ENCODE assay signal across 22 cellular contexts in the genomic region with DNA sequence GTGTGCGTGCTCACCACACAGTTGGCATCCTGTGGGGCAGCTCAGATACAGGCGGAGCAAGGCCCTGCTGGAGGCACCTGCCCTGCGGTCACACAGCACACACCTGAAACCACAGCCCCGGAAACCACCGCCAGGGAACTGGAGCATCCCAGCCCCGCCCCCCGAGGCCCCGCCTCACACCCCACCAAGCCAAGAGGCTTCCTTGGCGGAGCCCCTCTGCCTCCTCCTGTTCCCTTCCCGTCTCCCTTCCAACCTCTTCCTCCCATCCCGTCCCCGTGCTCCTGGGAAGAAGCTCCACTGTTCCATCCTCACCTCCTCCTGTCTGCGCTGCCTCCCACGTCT.
DNase-seq lines count a peak whose midpoint lies in the region; ATAC-seq and TF ChIP-seq lines count a peak whose summit lies in the region.
"Had no signal": no experiment of that assay in that cellular context is flagged by ENCODE, and none has a peak within 500 bp of the region (broad histone marks: within the 10 kb centered on the region; RNA-seq: fewer than 3 reads in every experiment).

No MANE protein-coding gene starts in this region.

- H2AFZ ChIP-seq in osteoblast (ENCODE audit: low read length) = no peak overlapping the region

- POLR2A ChIA-PET in CD8-positive, alpha-beta T cell (lab: Charles Lee) = no interaction called here
- POLR2A ChIA-PET in activated CD4-positive, alpha-beta memory T cell treated with anti-CD3 and anti-CD28 coated beads for 36 hours (lab: Charles Lee) = no interaction called here

- ATAC-seq in CD8-positive, alpha-beta T cell = peak; percentile 78
- ATAC-seq in gastroesophageal sphincter = no peak
- ATAC-seq in GM21576 (IDR thresholded peaks at IDR 0.05; ENCODE audit: unreplicated experiment) = no peak
- ATAC-seq: gastrocnemius medialis, HCT116 had no signal

- no peak overlapping the region for H3K4me3 Mint-ChIP-seq in CD8-positive, alpha-beta T cell
- H3K4me3 Mint-ChIP-seq in activated CD4-positive, alpha-beta memory T cell treated with anti-CD3 and anti-CD28 coated beads for 36 hours = no peak overlapping the region
- H3K4me3 Mint-ChIP-seq: nephron progenitor cell; T-helper 2 cell treated with Interferon-gamma antibody and Interleukin-4, amounts not matched to agents 5 μg/mL and 100 μg/mL, for 36 hours had no signal

- peak overlapping the region in 6 of 11 experiments; percentile 11 to 54 (median 42); a peak in 10 of 22 replicates for H3K4me2 ChIP-seq in BLaER1 treated with 17β-estradiol and CSF1 and Interleukin-3, amounts not matched to agents 10 nM and 100 nM
- H3K4me2 ChIP-seq in osteoblast (ENCODE audit: insufficient read depth, low read length) = no peak overlapping the region
- H3K4me2 ChIP-seq: KMS-11 had no signal

- CTCF ChIA-PET in CD8-positive, alpha-beta T cell (lab: Charles Lee) = no interaction called here
- CTCF ChIA-PET in activated CD4-positive, alpha-beta memory T cell treated with anti-CD3 and anti-CD28 coated beads for 36 hours (lab: Charles Lee) = no interaction called here

- H3K27ac ChIP-seq in BLaER1 treated with 17β-estradiol and CSF1 and Interleukin-3, amounts not matched to agents 10 nM and 100 nM = no peak overlapping the region
- no peak overlapping the region for H3K27ac ChIP-seq in CD8-positive, alpha-beta T cell (ENCODE audit: low read depth, low read length)
- H3K27ac ChIP-seq in gastroesophageal sphincter (peak overlapping the region in 3 of 4 donors; percentile 80 to 92 (median 91)), osteoblast (ENCODE audit: low read depth, low read length) (no peak overlapping the region)
- H3K27ac ChIP-seq: C4-2B, gastrocnemius medialis, KMS-11, tibial artery had no signal

- no peaks in the 10 kb centered on the region for H3K9me3 Mint-ChIP-seq in CD8-positive, alpha-beta T cell
- no peaks in the 10 kb centered on the region for H3K9me3 Mint-ChIP-seq in activated CD4-positive, alpha-beta memory T cell treated with anti-CD3 and anti-CD28 coated beads for 36 hours
- H3K9me3 Mint-ChIP-seq: nephron progenitor cell; T-helper 2 cell treated with Interferon-gamma antibody and Interleukin-4, amounts not matched to agents 5 μg/mL and 100 μg/mL, for 36 hours had no signal

- no peaks in the 10 kb centered on the region for H3K4me1 Mint-ChIP-seq in CD8-positive, alpha-beta T cell (ENCODE audit: low read depth)
- peaks cover 3% of the 10 kb centered on the region for H3K4me1 Mint-ChIP-seq in activated CD4-positive, alpha-beta memory T cell treated with anti-CD3 and anti-CD28 coated beads for 36 hours (ENCODE audit: low read depth)

- no peaks in the 10 kb centered on the region for H3K36me3 ChIP-seq in BLaER1 treated with 17β-estradiol and CSF1 and Interleukin-3, amounts not matched to agents 10 nM and 100 nM
- H3K36me3 ChIP-seq in CD8-positive, alpha-beta T cell (ENCODE audit: insufficient read depth, low read length) = no peaks in the 10 kb centered on the region
- H3K36me3 ChIP-seq in gastroesophageal sphincter (peaks cover 0 to 14% of the 10 kb centered on the region in 2 donors), osteoblast (ENCODE audit: insufficient read depth, low read length) (no peaks in the 10 kb centered on the region)
- H3K36me3 ChIP-seq: gastrocnemius medialis had no signal

- 91% methylated on average over 4 of the region's 14 CpGs; no CpG with 5 or more reads in 1 of the 2 donors for WGBS in gastroesophageal sphincter (ENCODE audit: low coverage in 1 of 2), 2 donors

- no peak for TF ChIP-seq CTCF in CD8-positive, alpha-beta T cell (IDR thresholded peaks at IDR 0.05)
- TF ChIP-seq CTCF in gastroesophageal sphincter (IDR thresholded peaks at IDR 0.05) (no peak), osteoblast (IDR thresholded peaks at IDR 0.05; ENCODE audit: extremely low read depth, low read depth, low read length) (no peak)

- H3K79me2 ChIP-seq in osteoblast (ENCODE audit: insufficient read depth, low read length) = no peaks in the 10 kb centered on the region

- peaks cover 0 to 15% (median 7%) of the 10 kb centered on the region in 10 experiments; a peak in 11 of 20 replicates for H3K4me1 ChIP-seq in BLaER1 treated with 17β-estradiol and CSF1 and Interleukin-3, amounts not matched to agents 10 nM and 100 nM
- peaks cover 13% of the 10 kb centered on the region for H3K4me1 ChIP-seq in CD8-positive, alpha-beta T cell (ENCODE audit: insufficient read depth, low read length)
- H3K4me1 ChIP-seq in gastroesophageal sphincter (peaks cover 2 to 59% (median 11%) of the 10 kb centered on the region in 3 donors), osteoblast (ENCODE audit: insufficient read depth, low read length) (peaks cover 6% of the 10 kb centered on the region)
- H3K4me1 ChIP-seq: gastrocnemius medialis had no signal

- H3K36me3 Mint-ChIP-seq in CD8-positive, alpha-beta T cell = no peaks in the 10 kb centered on the region
- H3K36me3 Mint-ChIP-seq in activated CD4-positive, alpha-beta memory T cell treated with anti-CD3 and anti-CD28 coated beads for 36 hours = no peaks in the 10 kb centered on the region

- no peaks in the 10 kb centered on the region for H3K27me3 Mint-ChIP-seq in CD8-positive, alpha-beta T cell (ENCODE audit: low read depth)
- H3K27me3 Mint-ChIP-seq in activated CD4-positive, alpha-beta memory T cell treated with anti-CD3 and anti-CD28 coated beads for 36 hours = no peaks in the 10 kb centered on the region

- H3K9ac ChIP-seq in BLaER1 treated with 17β-estradiol and CSF1 and Interleukin-3, amounts not matched to agents 10 nM and 100 nM = no peak overlapping the region
- H3K9ac ChIP-seq: KMS-11 had no signal

- peak in 1 of 7 experiments; percentile 62 for DNase-seq in CD8-positive, alpha-beta T cell
- peak; percentile 75 for DNase-seq in activated CD4-positive, alpha-beta memory T cell treated with anti-CD3 and anti-CD28 coated beads for 36 hours
- DNase-seq in OCI-M2 (lab: John Stamatoyannopoulos, UW; ENCODE audit: unreplicated experiment) = no peak
- no peak for DNase-seq in HK-2 (ENCODE audit: unreplicated experiment)
- DNase-seq in osteoblast (ENCODE audit: insufficient read length, low spot score, missing footprints) = no peak
- DNase-seq: activated CD4-positive, CD25-positive, alpha-beta regulatory T cell treated with anti-CD3 and anti-CD28 coated beads, Interleukin-2, amount 50 U/mL, for 72 hours; activated T-cell treated with anti-CD3 and anti-CD28 coated beads, Interleukin-2, amount 50 U/mL, for 1 hour; amniotic stem cell; cerebellar nuclear complex; gastrocnemius medialis; NCI-H226; nephron progenitor cell; SIG-M5; tibial artery had no signal

- H3K4me3 ChIP-seq in BLaER1 treated with 17β-estradiol and CSF1 and Interleukin-3, amounts not matched to agents 10 nM and 100 nM = no peak overlapping the region
- H3K4me3 ChIP-seq in CD8-positive, alpha-beta T cell (ENCODE audit: low read depth, low read length) = no peak overlapping the region
- no peak overlapping the region for H3K4me3 ChIP-seq in gastroesophageal sphincter
- no peak overlapping the region for H3K4me3 ChIP-seq in osteoblast (ENCODE audit: insufficient read depth, low read length)
- H3K4me3 ChIP-seq: gastrocnemius medialis, lung, tibial artery had no signal

- no peak for TF ChIP-seq POLR2A in gastroesophageal sphincter (IDR thresholded peaks at IDR 0.05)

- H3K27me3 ChIP-seq in BLaER1 treated with 17β-estradiol and CSF1 and Interleukin-3, amounts not matched to agents 10 nM and 100 nM = peaks cover 3 to 17% (median 10%) of the 10 kb centered on the region in 11 experiments; a peak in 20 of 22 replicates
- no peaks in the 10 kb centered on the region for H3K27me3 ChIP-seq in CD8-positive, alpha-beta T cell (ENCODE audit: insufficient read depth, low read length)
- no peaks in the 10 kb centered on the region for H3K27me3 ChIP-seq in gastroesophageal sphincter
- H3K27me3 ChIP-seq in osteoblast (ENCODE audit: insufficient read depth, low read length) = no peaks in the 10 kb centered on the region
- H3K27me3 ChIP-seq: gastrocnemius medialis, tibial artery had no signal

- no peak overlapping the region for H3K27ac Mint-ChIP-seq in CD8-positive, alpha-beta T cell
- H3K27ac Mint-ChIP-seq in activated CD4-positive, alpha-beta memory T cell treated with anti-CD3 and anti-CD28 coated beads for 36 hours = no peak overlapping the region
- H3K27ac Mint-ChIP-seq: nephron progenitor cell; T-helper 2 cell treated with Interferon-gamma antibody and Interleukin-4, amounts not matched to agents 5 μg/mL and 100 μg/mL, for 36 hours had no signal

- H3K9me3 ChIP-seq in BLaER1 treated with 17β-estradiol and CSF1 and Interleukin-3, amounts not matched to agents 10 nM and 100 nM (replicated peaks in 1 of 11) = no peaks in the 10 kb centered on the region
- H3K9me3 ChIP-seq in CD8-positive, alpha-beta T cell (ENCODE audit: low read length) = no peaks in the 10 kb centered on the region
- H3K9me3 ChIP-seq in gastroesophageal sphincter (no peaks in the 10 kb centered on the region), osteoblast (ENCODE audit: low read depth, low read length) (no peaks in the 10 kb centered on the region)
- H3K9me3 ChIP-seq: gastrocnemius medialis, tibial artery had no signal

- no peak for TF ChIP-seq EP300 in gastroesophageal sphincter (IDR thresholded peaks at IDR 0.05)

- peaks cover 0 to 18% (median under 1%) of the 10 kb centered on the region in 11 experiments; a peak in 9 of 22 replicates for H4K20me1 ChIP-seq in BLaER1 treated with 17β-estradiol and CSF1 and Interleukin-3, amounts not matched to agents 10 nM and 100 nM
- H4K20me1 ChIP-seq in osteoblast (ENCODE audit: insufficient read depth, low read length) = no peaks in the 10 kb centered on the region

- intact Hi-C loops in CD8-positive, alpha-beta T cell (cut with DNase I, micrococcal nuclease) = no loop called here
- intact Hi-C loops in activated CD4-positive, alpha-beta memory T cell treated with anti-CD3 and anti-CD28 coated beads for 36 hours (cut with micrococcal nuclease) = loop anchor here (5.0 kb wide), 1 partner anchor 66 kb away; no protein-coding TSS in a partner anchor

Comparison
In these comparisons a context has a peak if more than half of its experiments do, and no peak if none do; other contexts are left out.
1. H3K27ac ChIP-seq: peak in gastroesophageal sphincter (3 of 4); none in BLaER1 treated with 17β-estradiol and CSF1 and Interleukin-3, amounts not matched to agents 10 nM and 100 nM (0 of 11), CD8-positive, alpha-beta T cell (single experiment) and osteoblast (single experiment).